Comparison of ENCODE assay signal across 22 cellular contexts in the genomic region with DNA sequence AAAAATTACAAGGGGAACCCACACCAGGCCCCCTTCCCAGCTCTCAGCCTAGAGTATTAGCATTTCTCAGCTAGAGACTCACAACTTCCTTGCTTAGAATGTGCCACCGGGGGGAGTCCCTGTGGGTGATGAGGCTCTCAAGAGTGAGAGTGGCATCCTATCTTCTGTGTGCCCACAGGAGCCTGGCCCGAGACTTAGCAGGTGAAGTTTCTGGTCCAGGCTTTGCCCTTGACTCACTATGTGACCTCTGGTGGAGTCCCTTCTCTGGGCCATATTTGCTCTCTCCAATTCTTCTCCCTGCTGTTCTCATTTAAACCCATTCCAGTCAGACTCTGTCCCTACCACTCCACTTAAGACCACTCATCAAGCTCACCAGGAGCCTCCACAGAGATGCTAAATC. TPM values are rescaled to one million over a fixed set of nuclear protein-coding genes. Genes with fewer than 3 reads are reported as not detected.
DNase-seq lines count a peak whose midpoint lies in the region; ATAC-seq and TF ChIP-seq lines count a peak whose summit lies in the region.
"Had no signal": no experiment of that assay in that cellular context is flagged by ENCODE, and none has a peak within 500 bp of the region (broad histone marks: within the 10 kb centered on the region; RNA-seq: fewer than 3 reads in every experiment).

No MANE protein-coding gene starts in this region.

- intact Hi-C loops in activated naive CD4-positive, alpha-beta T cell treated with anti-CD3 and anti-CD28 coated beads for 36 hours (cut with micrococcal nuclease): loop anchor here (2.0 kb wide), 1 partner anchor 201 kb away; no protein-coding TSS in a partner anchor
- intact Hi-C loops in Panc1 (cut with micrococcal nuclease; ENCODE audit: unreplicated experiment): loop anchor here (5.0 kb wide), 1 partner anchor 261 kb away; no protein-coding TSS in a partner anchor

- ATAC-seq in Panc1 (no peak), HG03108 (IDR thresholded peaks at IDR 0.05; ENCODE audit: unreplicated experiment) (no peak), HG02678 (IDR thresholded peaks at IDR 0.05; ENCODE audit: unreplicated experiment) (no peak)
- ATAC-seq in stimulated activated effector memory CD8-positive, alpha-beta T cell treated with anti-CD3 and anti-CD28 coated beads, Interleukin-12 subunit alpha, Interleukin-12 subunit beta, amount 100 ng/mL, for 72 hours: no peak
- ATAC-seq: A549 had no signal

- peaks cover 11% of the 10 kb centered on the region for H3K36me3 ChIP-seq in Panc1 (ENCODE audit: control insufficient read depth, insufficient read depth, low read length)

- no peaks in the 10 kb centered on the region for H3K4me1 Mint-ChIP-seq in activated naive CD4-positive, alpha-beta T cell treated with anti-CD3 and anti-CD28 coated beads for 36 hours (ENCODE audit: low read depth)
- H3K4me1 Mint-ChIP-seq in stimulated activated effector memory CD8-positive, alpha-beta T cell treated with anti-CD3 and anti-CD28 coated beads, Interleukin-12 subunit alpha, Interleukin-12 subunit beta, amount 100 ng/mL, for 72 hours: peaks cover 3% of the 10 kb centered on the region
- H3K4me1 Mint-ChIP-seq: CD14-positive monocyte had no signal

- no peaks in the 10 kb centered on the region for H3K27me3 ChIP-seq in Panc1 (ENCODE audit: control insufficient read depth, insufficient read depth, low read length)
- H3K27me3 ChIP-seq: Peyer's patch, SJCRH30 had no signal

- POLR2A ChIA-PET in Panc1 (lab: Charles Lee): interaction anchor here (1.3 kb wide), 1 partner anchor 126 kb away, joined by 3 read pairs; no protein-coding TSS in a partner anchor

- CTCF ChIA-PET in activated naive CD4-positive, alpha-beta T cell treated with anti-CD3 and anti-CD28 coated beads for 36 hours (lab: Charles Lee): interaction anchor here (0.8 to 14.2 kb wide), 25 partner anchors 12 to 317 kb away, joined by 3 to 309 read pairs (median 6); no protein-coding TSS in a partner anchor
- CTCF ChIA-PET in Panc1 (lab: Charles Lee): interaction anchor here (0.9 to 8.4 kb wide), 4 partner anchors 12 to 136 kb away, joined by 3 to 106 read pairs (median 8); no protein-coding TSS in a partner anchor

- H3K9me3 Mint-ChIP-seq in activated naive CD4-positive, alpha-beta T cell treated with anti-CD3 and anti-CD28 coated beads for 36 hours: no peaks in the 10 kb centered on the region
- H3K9me3 Mint-ChIP-seq in stimulated activated effector memory CD8-positive, alpha-beta T cell treated with anti-CD3 and anti-CD28 coated beads, Interleukin-12 subunit alpha, Interleukin-12 subunit beta, amount 100 ng/mL, for 72 hours: no peaks in the 10 kb centered on the region
- H3K9me3 Mint-ChIP-seq: CD14-positive monocyte had no signal

- H3K27ac ChIP-seq in Panc1 (ENCODE audit: low read length): no peak overlapping the region
- H3K27ac ChIP-seq: A549, HL-60, Peyer's patch, SJCRH30 had no signal

- TF ChIP-seq CTCF in GM13977 (IDR thresholded peaks at IDR 0.05; ENCODE audit: extremely low read depth, insufficient read depth, missing control alignments): peak; percentile 14
- TF ChIP-seq CTCF in Panc1 (IDR thresholded peaks at IDR 0.05): peak; percentile 9

- no peak overlapping the region for H3K4me3 Mint-ChIP-seq in activated naive CD4-positive, alpha-beta T cell treated with anti-CD3 and anti-CD28 coated beads for 36 hours
- no peak overlapping the region for H3K4me3 Mint-ChIP-seq in stimulated activated effector memory CD8-positive, alpha-beta T cell treated with anti-CD3 and anti-CD28 coated beads, Interleukin-12 subunit alpha, Interleukin-12 subunit beta, amount 100 ng/mL, for 72 hours
- H3K4me3 Mint-ChIP-seq: B cell, CD14-positive monocyte had no signal

- no peak for DNase-seq in activated naive CD4-positive, alpha-beta T cell treated with anti-CD3 and anti-CD28 coated beads for 36 hours
- no peak for DNase-seq in activated naive CD4-positive, alpha-beta T cell (lab: John Stamatoyannopoulos, UW)
- no peak for DNase-seq in GM13977 (ENCODE audit: low spot score)
- no peak for DNase-seq in Panc1 (ENCODE audit: low read depth, low spot score)
- no peak for DNase-seq in stimulated activated effector memory CD8-positive, alpha-beta T cell treated with anti-CD3 and anti-CD28 coated beads, Interleukin-12 subunit alpha, Interleukin-12 subunit beta, amount 100 ng/mL, for 72 hours (ENCODE audit: low spot score in 2 of 2)
- DNase-seq: DMS53, GDM1, KBM-7, NCI-H1092 treated with DMSO at 0.1 percent for 48 hours, NCI-H1436 treated with DMSO at 0.1 percent for 48 hours, NCI-H2029, NCI-H2227 treated with DMSO at 0.1 percent for 48 hours, NCI-H510A, NCI-H748 treated with DMSO at 0.1 percent for 48 hours, Peyer's patch, SJCRH30 had no signal

- in situ Hi-C loops in GM13977 (cut with MboI; ENCODE audit: low pct_unique_long_range_greater_than_20kb, low sequenced_read_pairs, unreplicated experiment) (loop anchor here (5.0 to 25.0 kb wide), 2 partner anchors 134 to 304 kb away; a partner anchor contains a TSS), Panc1 (cut with HindIII; ENCODE audit: low pct_unique_long_range_greater_than_20kb, low sequenced_read_pairs) (loop anchor here (25.0 kb wide), 1 partner anchor 129 kb away; no protein-coding TSS in a partner anchor)

- no peaks in the 10 kb centered on the region for H3K27me3 Mint-ChIP-seq in activated naive CD4-positive, alpha-beta T cell treated with anti-CD3 and anti-CD28 coated beads for 36 hours (ENCODE audit: low read depth)
- H3K27me3 Mint-ChIP-seq: B cell had no signal

- no peak overlapping the region for H3K4me3 ChIP-seq in Panc1 (ENCODE audit: low read depth in 2 of 2, low read length in 2 of 2)
- H3K4me3 ChIP-seq: A549, Peyer's patch, SJCRH30 had no signal

- H3K36me3 Mint-ChIP-seq in activated naive CD4-positive, alpha-beta T cell treated with anti-CD3 and anti-CD28 coated beads for 36 hours (ENCODE audit: low read depth): peaks cover 8% of the 10 kb centered on the region
- H3K36me3 Mint-ChIP-seq in stimulated activated effector memory CD8-positive, alpha-beta T cell treated with anti-CD3 and anti-CD28 coated beads, Interleukin-12 subunit alpha, Interleukin-12 subunit beta, amount 100 ng/mL, for 72 hours: peaks cover 84% of the 10 kb centered on the region

- H3K4me1 ChIP-seq in Panc1 (ENCODE audit: control insufficient read depth, insufficient read depth, low read length): no peaks in the 10 kb centered on the region
- H3K4me1 ChIP-seq: A549, SJCRH30 had no signal

- peak overlapping the region; percentile 60 for H3K27ac Mint-ChIP-seq in activated naive CD4-positive, alpha-beta T cell treated with anti-CD3 and anti-CD28 coated beads for 36 hours
- H3K27ac Mint-ChIP-seq in stimulated activated effector memory CD8-positive, alpha-beta T cell treated with anti-CD3 and anti-CD28 coated beads, Interleukin-12 subunit alpha, Interleukin-12 subunit beta, amount 100 ng/mL, for 72 hours: peak overlapping the region; percentile 38
- H3K27ac Mint-ChIP-seq: B cell had no signal

- BruUV-seq in Panc1 (replicated peaks; lab: Mats Ljungman, UMichigan): no TSS peak

- H3K9me3 ChIP-seq in Panc1 (ENCODE audit: control insufficient read depth, insufficient read depth, low read depth, low read length): no peaks in the 10 kb centered on the region
- H3K9me3 ChIP-seq: A549, Peyer's patch, SJCRH30 had no signal

RNA-seq across cellular contexts. Expression of a gene that starts 18.1 kb away (rescaled TPM):
- 100 to 1,000 TPM; 124 TPM for total RNA-seq in activated naive CD4-positive, alpha-beta T cell treated with anti-CD3 and anti-CD28 coated beads for 36 hours
- total RNA-seq in Panc1 (2021; ENCODE audit: unreplicated experiment): 69.8 TPM
- polyA plus RNA-seq in Panc1 (2012; ENCODE audit: insufficient read length): 77.9 TPM
